19 cellular contexts compared by ENCODE assay signal in the genomic region with DNA sequence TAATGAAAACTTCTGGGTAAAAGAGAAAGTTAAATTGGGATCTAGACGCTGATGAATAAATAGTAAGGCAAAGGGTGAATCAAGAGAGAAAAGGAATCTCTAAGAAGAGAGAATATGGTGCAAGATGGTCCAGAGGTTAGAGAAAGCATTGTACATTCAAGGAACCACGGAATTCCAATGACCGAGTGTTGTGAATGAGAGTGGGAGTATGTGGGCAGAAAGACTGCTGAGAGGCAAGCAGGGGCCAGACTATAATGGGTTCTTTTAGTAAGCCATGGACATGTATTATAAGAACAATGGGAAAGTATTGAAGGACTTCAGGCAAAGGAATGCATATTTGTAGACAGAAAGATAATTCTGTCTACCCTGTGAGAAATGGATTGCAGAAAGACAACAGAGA. TPM values are rescaled to one million over a fixed set of nuclear protein-coding genes. Genes with fewer than 3 reads are reported as not detected.
DNase-seq lines count a peak whose midpoint lies in the region; ATAC-seq and TF ChIP-seq lines count a peak whose summit lies in the region.
"Had no signal": no experiment of that assay in that cellular context is flagged by ENCODE, and none has a peak within 500 bp of the region (broad histone marks: within the 10 kb centered on the region; RNA-seq: fewer than 3 reads in every experiment).

No MANE protein-coding gene starts in this region.

- H3K4me1 Mint-ChIP-seq in CD14-positive monocyte (no peaks in the 10 kb centered on the region), T-cell (no peaks in the 10 kb centered on the region)
- H3K4me1 Mint-ChIP-seq: CD4-positive, CD25-positive, alpha-beta regulatory T cell had no signal

- H3K4me3 Mint-ChIP-seq in CD14-positive monocyte (no peak overlapping the region), T-cell (no peak overlapping the region)
- H3K4me3 Mint-ChIP-seq: CD4-positive, CD25-positive, alpha-beta regulatory T cell; CD8-positive, alpha-beta T cell; GM23338; HFFc6 had no signal

- H3K4me3 ChIP-seq in astrocyte of the cerebellum (ENCODE audit: low read depth, low read length): no peak overlapping the region
- no peak overlapping the region for H3K4me3 ChIP-seq in fibroblast of the aortic adventitia (ENCODE audit: low read depth, low read length)
- H3K4me3 ChIP-seq: GM12878, GM23338, HAP-1 had no signal

- peak; percentile 48 for DNase-seq in SK-MEL-5 (ENCODE audit: low read depth, low spot score)
- peak; percentile 37 for DNase-seq in astrocyte of the cerebellum (ENCODE audit: low read depth)
- DNase-seq in fibroblast of the aortic adventitia (ENCODE audit: low read depth): peak; percentile 2
- no peak for DNase-seq in sciatic nerve (ENCODE audit: low spot score)
- DNase-seq in CD14-positive monocyte (ENCODE audit: low spot score): no peak
- DNase-seq in T-cell: no peak
- DNase-seq: C1 segment of cervical spinal cord; CD4-positive, CD25-positive, alpha-beta regulatory T cell; CD8-positive, alpha-beta T cell; DMS 273 treated with DMSO at 0.1 percent for 48 hours; DMS79; EL; GDM1; HFFc6 had no signal

- in situ Hi-C loops in SK-MEL-5 (cut with HindIII; ENCODE audit: low pct_unique_long_range_greater_than_20kb, low sequenced_read_pairs): no loop called here
- in situ Hi-C loops in astrocyte of the cerebellum (cut with HindIII; ENCODE audit: low sequenced_read_pairs): no loop called here

- H3K27ac Mint-ChIP-seq in CD14-positive monocyte: no peak overlapping the region
- H3K27ac Mint-ChIP-seq in T-cell: no peak overlapping the region
- H3K27ac Mint-ChIP-seq: CD4-positive, CD25-positive, alpha-beta regulatory T cell; CD8-positive, alpha-beta T cell; GM23338; HFFc6 had no signal

- no peak for TF ChIP-seq CTCF in astrocyte of the cerebellum (IDR thresholded peaks at IDR 0.05; ENCODE audit: low read depth, low read length, missing control alignments)
- TF ChIP-seq CTCF in fibroblast of the aortic adventitia (IDR thresholded peaks at IDR 0.05; ENCODE audit: insufficient read depth, low read length): no peak
- TF ChIP-seq CTCF in CD14-positive monocyte (IDR thresholded peaks at IDR 0.05): no peak

- intact Hi-C loops in sciatic nerve (cut with DNase I): no loop called here
- intact Hi-C loops in CD14-positive monocyte (cut with micrococcal nuclease): no loop called here

- no peaks in the 10 kb centered on the region for H3K36me3 Mint-ChIP-seq in CD14-positive monocyte
- no peaks in the 10 kb centered on the region for H3K36me3 Mint-ChIP-seq in T-cell
- H3K36me3 Mint-ChIP-seq: CD4-positive, CD25-positive, alpha-beta regulatory T cell; CD8-positive, alpha-beta T cell had no signal

- CTCF ChIA-PET in T-cell (lab: Charles Lee): no interaction called here

- H3K9me3 Mint-ChIP-seq in CD14-positive monocyte: peaks cover 2 to 14% (median 8%) of the 10 kb centered on the region in 7 donors
- peaks cover 0 to 4% (median 0%) of the 10 kb centered on the region in 3 donors for H3K9me3 Mint-ChIP-seq in T-cell
- H3K9me3 Mint-ChIP-seq: CD8-positive, alpha-beta T cell; GM23338 had no signal

- H3K27me3 Mint-ChIP-seq in CD14-positive monocyte (ENCODE audit: low read depth in 3 of 3) (no peaks in the 10 kb centered on the region), T-cell (no peaks in the 10 kb centered on the region)
- H3K27me3 Mint-ChIP-seq: CD4-positive, CD25-positive, alpha-beta regulatory T cell had no signal

- POLR2A ChIA-PET in T-cell (lab: Charles Lee): no interaction called here

- ATAC-seq in sciatic nerve: peak; percentile 22
- ATAC-seq in GM19455 (IDR thresholded peaks at IDR 0.05; ENCODE audit: unreplicated experiment): no peak
- ATAC-seq in HG02885 (IDR thresholded peaks at IDR 0.05; ENCODE audit: poor library complexity, unreplicated experiment): no peak
- no peak for ATAC-seq in T-cell (replicated peaks in 1 of 4)
- ATAC-seq: CD8-positive, alpha-beta T cell; GM12878; GM23338 had no signal

RNA-seq across cellular contexts. Expression of gene SPTLC3, which starts 45.2 kb away (rescaled TPM):
- 1.7 and 2.0 TPM in 2 replicates for total RNA-seq in SK-MEL-5 (2014; rRNA removed; shearing (Covaris generic))
- 0.18 and 0.47 TPM in 2 replicates for polyA plus RNA-seq in SK-MEL-5 (2015; cell fraction: cytosol; rRNA removed)
- polyA plus RNA-seq in SK-MEL-5 (2015; cell fraction: nucleus; rRNA removed): 0.05 and 1.0 TPM in 2 replicates
- total RNA-seq in fibroblast of the aortic adventitia (ENCODE audit: low replicate concordance) (6.8 and 30.6 TPM in 2 replicates), sciatic nerve (30.1 TPM), T-cell (1 to 10 TPM in 1 of 5 donors, under 1 TPM in 4; 0.20 to 1.2 (median 0.56) TPM)
- polyA plus RNA-seq in CD14-positive monocyte: not detected
- total RNA-seq: HFFc6 had no signal

Comparison
In these comparisons a context has a peak if more than half of its experiments do, and no peak if none do; other contexts are left out.
1. DNase-seq: peak in SK-MEL-5 (single experiment), astrocyte of the cerebellum (single experiment) and fibroblast of the aortic adventitia (single experiment); none in sciatic nerve (single experiment), CD14-positive monocyte (single experiment) and T-cell (0 of 34).